ENCODE assay signal across 8 cellular contexts in genomic region chr15:68924866-68925599, GRCh38.
DNase-seq lines count a peak whose midpoint lies in the region; ATAC-seq and FAIRE-seq lines count a peak whose summit lies in the region.

No MANE protein-coding gene starts in this region.

- no peaks in the 10 kb centered on the region for H3K9me3 Mint-ChIP-seq in stimulated activated effector memory CD8-positive, alpha-beta T cell treated with anti-CD3 and anti-CD28 coated beads, Interleukin-12 subunit alpha, Interleukin-12 subunit beta, amount 100 ng/mL, for 72 hours

- no peak overlapping the region for H3K4me3 Mint-ChIP-seq in stimulated activated effector memory CD8-positive, alpha-beta T cell treated with anti-CD3 and anti-CD28 coated beads, Interleukin-12 subunit alpha, Interleukin-12 subunit beta, amount 100 ng/mL, for 72 hours

- no peaks in the 10 kb centered on the region for H3K4me1 Mint-ChIP-seq in stimulated activated effector memory CD8-positive, alpha-beta T cell treated with anti-CD3 and anti-CD28 coated beads, Interleukin-12 subunit alpha, Interleukin-12 subunit beta, amount 100 ng/mL, for 72 hours

- H3K27ac Mint-ChIP-seq in stimulated activated effector memory CD8-positive, alpha-beta T cell treated with anti-CD3 and anti-CD28 coated beads, Interleukin-12 subunit alpha, Interleukin-12 subunit beta, amount 100 ng/mL, for 72 hours = no peak overlapping the region

- ATAC-seq in stimulated activated effector memory CD8-positive, alpha-beta T cell treated with anti-CD3 and anti-CD28 coated beads, Interleukin-12 subunit alpha, Interleukin-12 subunit beta, amount 100 ng/mL, for 72 hours = peak; percentile 71
- ATAC-seq in GM21786 (IDR thresholded peaks at IDR 0.05; ENCODE audit: unreplicated experiment) = no peak

- FAIRE-seq in HTR-8/SVneo (lab: Jason Lieb, UNC) = peak; percentile 91

- DNase-seq in COR-L47 (lab: John Stamatoyannopoulos, UW) (peak; percentile 73), HTR-8/SVneo (ENCODE audit: insufficient read length, low spot score) (peak; percentile 90), NOMO-1 treated with DMSO at 0.1 percent for 48 hours (lab: John Stamatoyannopoulos, UW; ENCODE audit: unreplicated experiment) (peak; percentile 68), epidermal melanocyte (ENCODE audit: insufficient read length, low spot score) (peak; percentile 94), middle frontal gyrus (ENCODE audit: extremely low spot score, low spot score) (peak; percentile 84)
- peak in 2 of 3 experiments; percentile 25 to 38 for DNase-seq in activated CD8-positive, alpha-beta memory T cell treated with anti-CD3 and anti-CD28 coated beads for 48 hours (ENCODE audit: low read depth in 2 of 3, low spot score in 2 of 3)
- peak; percentile 8 to 73 for DNase-seq in stimulated activated effector memory CD8-positive, alpha-beta T cell treated with anti-CD3 and anti-CD28 coated beads, Interleukin-12 subunit alpha, Interleukin-12 subunit beta, amount 100 ng/mL, for 72 hours (ENCODE audit: low spot score in 2 of 2)

- no peaks in the 10 kb centered on the region for H3K36me3 Mint-ChIP-seq in stimulated activated effector memory CD8-positive, alpha-beta T cell treated with anti-CD3 and anti-CD28 coated beads, Interleukin-12 subunit alpha, Interleukin-12 subunit beta, amount 100 ng/mL, for 72 hours

Comparison
In these comparisons a context has a peak if more than half of its experiments do, and no peak if none do; other contexts are left out.
1. DNase-seq: peak in every context shown above with its lines; median percentile 94 in epidermal melanocyte; 90 in HTR-8/SVneo; 84 in middle frontal gyrus; 73 in COR-L47; 68 in NOMO-1 treated with DMSO at 0.1 percent for 48 hours; 40 in stimulated activated effector memory CD8-positive, alpha-beta T cell treated with anti-CD3 and anti-CD28 coated beads, Interleukin-12 subunit alpha, Interleukin-12 subunit beta, amount 100 ng/mL, for 72 hours; 32 in activated CD8-positive, alpha-beta memory T cell treated with anti-CD3 and anti-CD28 coated beads for 48 hours.